Comparison of ENCODE assay signal across 8 cellular contexts in the genomic region with DNA sequence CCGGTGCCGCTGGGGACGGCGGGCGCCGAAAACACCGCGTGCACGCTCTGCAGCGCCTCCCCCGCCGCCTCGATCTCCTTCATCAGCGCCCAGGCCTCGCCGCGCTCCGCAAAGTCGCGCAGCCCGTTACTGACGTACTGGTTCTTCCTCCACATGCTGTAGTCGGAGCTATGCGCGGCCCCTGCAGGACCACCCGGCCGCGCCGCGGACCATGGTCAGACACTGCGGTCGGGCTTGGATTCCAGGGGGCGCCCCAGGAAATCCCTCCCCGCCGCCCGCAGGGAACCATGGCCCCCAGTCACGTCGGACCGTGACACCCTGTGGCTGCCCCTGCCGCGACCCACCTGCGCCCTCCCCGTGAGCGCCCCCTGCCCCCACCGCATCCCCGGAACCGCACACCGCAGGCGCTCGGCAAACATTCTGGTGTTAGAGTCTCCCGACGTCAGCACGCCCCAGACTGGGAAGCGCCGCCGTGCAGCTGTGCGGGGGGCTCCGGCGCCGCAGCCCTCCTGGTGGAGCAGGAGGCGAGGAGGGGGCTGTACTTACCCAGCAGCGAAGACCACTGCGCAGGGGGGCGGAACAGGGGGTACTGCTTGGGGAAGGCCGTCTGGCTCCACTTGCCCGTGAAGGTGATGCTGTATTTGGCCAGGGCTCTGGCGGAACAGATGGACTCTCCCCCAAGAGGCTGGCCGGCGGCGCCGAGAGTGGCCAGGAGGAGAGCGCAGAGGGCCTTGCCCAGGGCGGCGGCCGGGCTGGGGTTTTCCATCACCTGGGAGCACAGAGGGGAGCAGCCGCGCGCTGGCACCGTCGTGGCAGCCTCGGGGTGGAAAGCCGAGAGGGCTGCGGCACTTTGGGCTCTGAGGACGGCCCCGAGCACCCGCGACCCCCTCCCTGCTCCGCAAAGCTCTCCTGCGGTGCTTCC. TPM values are rescaled to one million over a fixed set of nuclear protein-coding genes. Genes with fewer than 3 reads are reported as not detected.
DNase-seq lines count a peak whose midpoint lies in the region; ATAC-seq and TF ChIP-seq lines count a peak whose summit lies in the region.

No MANE protein-coding gene starts in this region.

- H3K36me3 ChIP-seq in fibroblast of lung (ENCODE audit: control insufficient read depth, insufficient read depth, low read length) (peaks cover 33% of the 10 kb centered on the region), HAP-1 (replicated peaks) (no peaks in the 10 kb centered on the region)

- H3K9ac ChIP-seq in fibroblast of lung (ENCODE audit: insufficient read depth, low read length) = peak overlapping the region; percentile 71

- no peaks in the 10 kb centered on the region for H3K9me3 Mint-ChIP-seq in activated CD8-positive, alpha-beta T cell treated with anti-CD3 and anti-CD28 coated beads, Interleukin-2, amount 10 ng/mL, durations not matched to agents 7 days and 5 days (ENCODE audit: insufficient read depth)
- H3K9me3 Mint-ChIP-seq in osteocyte (ENCODE audit: unreplicated experiment) = no peaks in the 10 kb centered on the region

- H4K20me1 ChIP-seq in fibroblast of lung (ENCODE audit: control insufficient read depth, extremely low read depth, insufficient read depth, low read length) = no peaks in the 10 kb centered on the region

- H3K27me3 Mint-ChIP-seq in activated CD8-positive, alpha-beta T cell treated with anti-CD3 and anti-CD28 coated beads, Interleukin-2, amount 10 ng/mL, durations not matched to agents 7 days and 5 days (ENCODE audit: low read depth) = peaks cover 28% of the 10 kb centered on the region
- H3K27me3 Mint-ChIP-seq in osteocyte (ENCODE audit: unreplicated experiment) = peaks cover 2% of the 10 kb centered on the region

- no peak overlapping the region for H2AFZ ChIP-seq in fibroblast of lung (ENCODE audit: low read length)

- H3K27me3 ChIP-seq in fibroblast of lung (ENCODE audit: control insufficient read depth, insufficient read depth, low read length) = no peaks in the 10 kb centered on the region
- no peaks in the 10 kb centered on the region for H3K27me3 ChIP-seq in HAP-1 (ENCODE audit: low read depth)

- H3K79me2 ChIP-seq in fibroblast of lung (ENCODE audit: control insufficient read depth, insufficient read depth, low read length) = peaks cover 26% of the 10 kb centered on the region

- CTCF ChIA-PET in GM10248 (lab: Yijun Ruan, JAX) = interaction anchor here (1.2 to 1.5 kb wide), 3 partner anchors 9 to 41 kb away, joined by 3 to 4 read pairs (median 3); no protein-coding TSS in a partner anchor
- CTCF ChIA-PET in activated CD8-positive, alpha-beta T cell treated with anti-CD3 and anti-CD28 coated beads, Interleukin-2, amount 10 ng/mL, durations not matched to agents 7 days and 5 days (lab: Charles Lee) = interaction anchor here (0.6 to 1.3 kb wide), 4 partner anchors 12 to 46 kb away, joined by 3 read pairs; no protein-coding TSS in a partner anchor

- peak overlapping the region; percentile 60 for H3K27ac ChIP-seq in fibroblast of lung (ENCODE audit: insufficient read depth, low read length)

- TF ChIP-seq CTCF in GM10248 (IDR thresholded peaks at IDR 0.05; ENCODE audit: control extremely low read depth, extremely low read depth, low read depth, missing control alignments) (peak; percentile 3), fibroblast of lung (conservative IDR thresholded peaks at IDR 0.05 in 1 of 2, IDR thresholded peaks at IDR 0.05 in 1 of 2; ENCODE audit: low read depth in 1 of 2, low read length in 2 of 2) (no peak), osteocyte (IDR thresholded peaks at IDR 0.05) (peak; percentile 11)

- H3K4me3 ChIP-seq in fibroblast of lung (replicated peaks in 1 of 4; ENCODE audit: control extremely low read depth in 1 of 4, insufficient read depth in 1 of 4, low read depth in 3 of 4, low read length in 4 of 4) (peak overlapping the region; percentile 66 to 82 (median 69)), HAP-1 (no peak overlapping the region)

- H3K36me3 Mint-ChIP-seq in activated CD8-positive, alpha-beta T cell treated with anti-CD3 and anti-CD28 coated beads, Interleukin-2, amount 10 ng/mL, durations not matched to agents 7 days and 5 days (ENCODE audit: low read depth) = peaks cover 4% of the 10 kb centered on the region
- peaks cover 5% of the 10 kb centered on the region for H3K36me3 Mint-ChIP-seq in osteocyte (ENCODE audit: unreplicated experiment)

- peak overlapping the region; percentile 66 for H3K4me2 ChIP-seq in fibroblast of lung (ENCODE audit: extremely low read depth, insufficient read depth, low read length)

- DNase-seq in GM10248 (ENCODE audit: extremely low spot score) (peak; percentile 37), fibroblast of lung (ENCODE audit: low read depth in 2 of 2) (no peak), osteocyte (ENCODE audit: extremely low spot score, unreplicated experiment) (peak; percentile 85), HAP-1 (ENCODE audit: low spot score in 2 of 2) (no peak)
- DNase-seq in activated CD8-positive, alpha-beta T cell treated with anti-CD3 and anti-CD28 coated beads, Interleukin-2, amount 10 ng/mL, durations not matched to agents 7 days and 5 days = peak; percentile 61

- H3K27ac Mint-ChIP-seq in activated CD8-positive, alpha-beta T cell treated with anti-CD3 and anti-CD28 coated beads, Interleukin-2, amount 10 ng/mL, durations not matched to agents 7 days and 5 days = peak overlapping the region; percentile 46
- no peak overlapping the region for H3K27ac Mint-ChIP-seq in osteocyte (ENCODE audit: unreplicated experiment)

- peak; percentile 32 for ATAC-seq in activated CD8-positive, alpha-beta T cell treated with anti-CD3 and anti-CD28 coated beads, Interleukin-2, amount 10 ng/mL, durations not matched to agents 7 days and 5 days
- ATAC-seq in GM21526 (IDR thresholded peaks at IDR 0.05; ENCODE audit: low FRiP score, unreplicated experiment) (no peak), GM19463 (IDR thresholded peaks at IDR 0.05; ENCODE audit: unreplicated experiment) (no peak), HG03097 (IDR thresholded peaks at IDR 0.05; ENCODE audit: low FRiP score, unreplicated experiment) (no peak)

- H3K4me1 ChIP-seq in fibroblast of lung (ENCODE audit: control insufficient read depth, extremely low read depth, insufficient read depth, low read length) (peaks cover 19% of the 10 kb centered on the region), HAP-1 (no peaks in the 10 kb centered on the region)

- H3K9me3 ChIP-seq in fibroblast of lung (ENCODE audit: control insufficient read depth, insufficient read depth, low read depth, low read length) = no peaks in the 10 kb centered on the region
- H3K9me3 ChIP-seq in HAP-1 = no peaks in the 10 kb centered on the region

- POLR2A ChIA-PET in GM10248 (lab: Yijun Ruan, JAX) = no interaction called here
- POLR2A ChIA-PET in activated CD8-positive, alpha-beta T cell treated with anti-CD3 and anti-CD28 coated beads, Interleukin-2, amount 10 ng/mL, durations not matched to agents 7 days and 5 days (lab: Charles Lee) = interaction anchor here (0.6 to 0.9 kb wide), 3 partner anchors 14 to 46 kb away, joined by 3 read pairs; no protein-coding TSS in a partner anchor

- in situ Hi-C loops in HAP-1 (cut with MboI; ENCODE audit: low sequenced_read_pairs) = no loop called here

- H3K4me3 Mint-ChIP-seq in activated CD8-positive, alpha-beta T cell treated with anti-CD3 and anti-CD28 coated beads, Interleukin-2, amount 10 ng/mL, durations not matched to agents 7 days and 5 days = peak overlapping the region; percentile 45
- peak overlapping the region; percentile 68 for H3K4me3 Mint-ChIP-seq in osteocyte (ENCODE audit: unreplicated experiment)

- peaks cover 36% of the 10 kb centered on the region for H3K4me1 Mint-ChIP-seq in activated CD8-positive, alpha-beta T cell treated with anti-CD3 and anti-CD28 coated beads, Interleukin-2, amount 10 ng/mL, durations not matched to agents 7 days and 5 days (ENCODE audit: low read depth)
- H3K4me1 Mint-ChIP-seq in osteocyte (ENCODE audit: unreplicated experiment) = peaks cover 50% of the 10 kb centered on the region

RNA-seq across cellular contexts. Expression of gene SPON2, which starts 0.8 kb away (rescaled TPM):
- 10 to 100 TPM; 14.7 to 14.9 TPM for total RNA-seq in activated CD8-positive, alpha-beta T cell treated with anti-CD3 and anti-CD28 coated beads, Interleukin-2, amount 10 ng/mL, durations not matched to agents 7 days and 5 days
- total RNA-seq in fibroblast of lung (261 and 367 TPM in 2 replicates), osteocyte (149 and 168 TPM in 2 replicates)
- 179 and 189 TPM in 2 replicates for polyA plus RNA-seq in fibroblast of lung
- 431 and 600 TPM in 2 replicates for polyA plus RNA-seq in fibroblast of lung (2012)
- 88.2 and 101 TPM in 2 replicates for polyA minus RNA-seq in fibroblast of lung (ENCODE audit: low replicate concordance)

RNA-seq across cellular contexts. Expression of gene RNF212, which starts 58.2 kb away (rescaled TPM):
- 1 to 10 TPM; 2.0 to 2.7 TPM for total RNA-seq in activated CD8-positive, alpha-beta T cell treated with anti-CD3 and anti-CD28 coated beads, Interleukin-2, amount 10 ng/mL, durations not matched to agents 7 days and 5 days
- total RNA-seq in fibroblast of lung (0.66 and 2.6 TPM in 2 replicates), osteocyte (3.5 and 3.8 TPM in 2 replicates)
- 1.2 and 1.6 TPM in 2 replicates for polyA plus RNA-seq in fibroblast of lung
- 1.0 and 1.6 TPM in 2 replicates for polyA plus RNA-seq in fibroblast of lung (2012)
- polyA minus RNA-seq in fibroblast of lung (ENCODE audit: low replicate concordance) = 2.2 TPM in 1 of 2 replicates, not detected in the other

Comparison
In these comparisons a context has a peak if more than half of its experiments do, and no peak if none do; other contexts are left out.
1. DNase-seq: peak in GM10248 (single experiment), activated CD8-positive, alpha-beta T cell treated with anti-CD3 and anti-CD28 coated beads, Interleukin-2, amount 10 ng/mL, durations not matched to agents 7 days and 5 days (single experiment) and osteocyte (single experiment); none in fibroblast of lung (0 of 2) and HAP-1 (0 of 2).
2. CTCF ChIP-seq: peak in GM10248 (single experiment) and osteocyte (single experiment); none in fibroblast of lung (0 of 2).